In the genomic region with DNA sequence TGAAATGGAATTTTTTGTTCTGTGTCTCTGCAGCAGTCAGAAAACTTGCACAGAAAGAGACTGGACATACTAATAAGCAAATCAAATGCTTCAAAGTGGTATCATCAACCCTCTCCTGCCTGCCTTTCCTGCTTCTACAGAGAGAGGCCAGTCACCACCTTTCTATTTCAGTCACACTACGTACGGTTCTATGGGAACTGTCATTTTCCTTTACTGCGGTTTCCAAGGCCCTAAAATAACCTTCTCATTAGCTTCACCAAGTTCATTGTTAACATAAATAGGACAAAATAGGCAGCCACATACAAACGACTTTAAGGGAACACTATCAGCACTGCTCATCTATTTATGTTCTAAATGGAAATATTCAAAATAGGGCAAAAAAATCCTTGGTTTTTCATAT, we compare ENCODE assay signal across 7 cellular contexts.
A peak's percentile ranks its signal among the peaks of the same experiment; 100 is the strongest.
DNase-seq lines count a peak whose midpoint lies in the region; ATAC-seq, FAIRE-seq and TF ChIP-seq lines count a peak whose summit lies in the region.

No MANE protein-coding gene starts in this region.

- peak overlapping the region; percentile 51 for H3K9ac ChIP-seq in GM12878 (ENCODE audit: control insufficient read depth, insufficient read depth, low read length)

- ATAC-seq in HG02973 (IDR thresholded peaks at IDR 0.05; ENCODE audit: unreplicated experiment) (peak; percentile 53), GM12878 (peak; percentile 87)

- peak overlapping the region; percentile 58 for H3K4me2 ChIP-seq in GM12878 (ENCODE audit: control insufficient read depth, insufficient read depth)

- H3K27ac ChIP-seq in GM12878 (ENCODE audit: control insufficient read depth, insufficient read depth) (peak overlapping the region; percentile 81), sigmoid colon (peak overlapping the region; percentile 50 to 81 (median 74)), stomach (peak overlapping the region in 2 of 5 donors; percentile 8 to 70)

- TF ChIP-seq CTCF in GM12878 (IDR thresholded peaks at IDR 0.05 in 2 of 3, conservative IDR thresholded peaks at IDR 0.05 in 1 of 3; ENCODE audit: control insufficient read depth in 2 of 3, extremely low read depth in 1 of 3, insufficient read depth in 1 of 3, low read depth in 3 of 3, low read length in 3 of 3) (peak; percentile 31 to 57 (median 46); a peak in 5 of 6 replicates), sigmoid colon (IDR thresholded peaks at IDR 0.05) (no peak), stomach (IDR thresholded peaks at IDR 0.05) (no peak)

- H4K20me1 ChIP-seq in GM12878 (ENCODE audit: control insufficient read depth, insufficient read depth), result no peaks in the 10 kb centered on the region

- TF ChIP-seq RAD21 in GM12878 (IDR thresholded peaks at IDR 0.05; ENCODE audit: insufficient read depth, low read depth, low read length), result peak; percentile 61

- no peak for DNase-seq in GM18507 (ENCODE audit: extremely low spot score, insufficient read length, low read depth)
- DNase-seq in GM12878 (ENCODE audit: low read depth, low spot score), result no peak
- DNase-seq in sigmoid colon, result no peak
- no peak for DNase-seq in stomach
- no peak for DNase-seq in NCI-H146 (lab: John Stamatoyannopoulos, UW)
- DNase-seq in NCI-H774 (lab: John Stamatoyannopoulos, UW), result no peak

- SMC1A ChIA-PET in GM12878 (lab: Charles Lee; ENCODE audit: uncharacterized antibody, unreplicated experiment), result interaction anchor here (0.5 to 5.1 kb wide), 21 partner anchors 9 to 1780 kb away, joined by 3 to 53 read pairs (median 9); a partner anchor contains a TSS

- H3K4me1 ChIP-seq in GM12878 (ENCODE audit: control insufficient read depth, insufficient read depth, low read length) (peaks cover 34% of the 10 kb centered on the region), sigmoid colon (peaks cover 0 to 50% (median 41%) of the 10 kb centered on the region in 4 donors), stomach (peaks cover 0 to 22% (median 15%) of the 10 kb centered on the region in 4 donors)

- intact Hi-C loops in GM12878 (cut with micrococcal nuclease; ENCODE audit: unreplicated experiment) (loop anchor here (5.0 kb wide), 2 partner anchors 70 to 85 kb away; a partner anchor contains a TSS), sigmoid colon (cut with DNase I) (no loop called here), stomach (cut with DNase I; ENCODE audit: low total_unique reads) (no loop called here)

- H2AFZ ChIP-seq in GM12878 (ENCODE audit: control insufficient read depth, low read depth, low read length), result peak overlapping the region; percentile 20; the same call in 1 of the 2 replicates

- 0% methylated on average over 4 of the region's 4 CpGs for WGBS in GM12878 (ENCODE audit: insufficient coverage, insufficient replicate concordance, low lambda C conversion rate, missing lambda C conversion rate)
- WGBS in sigmoid colon, 2 donors, result 29 to 30% methylated on average over 4 of the region's 4 CpGs
- 31 to 59% (median 55%) methylated on average over 4 of the region's 4 CpGs for WGBS in stomach, 5 donors

- in situ Hi-C loops in GM12878 (cut with MboI), result no loop called here

- RAD21 ChIA-PET in GM12878 (lab: Charles Lee; ENCODE audit: unreplicated experiment), result interaction anchor here (0.7 to 5.5 kb wide), 20 partner anchors 12 to 187 kb away, joined by 3 to 54 read pairs (median 6); a partner anchor contains a TSS

- POLR2A ChIA-PET in GM12878 (lab: Charles Lee), result interaction anchor here (0.9 to 3.1 kb wide), 9 partner anchors 10 to 69 kb away, joined by 3 to 11 read pairs (median 5); no protein-coding TSS in a partner anchor

- TF ChIP-seq POLR2A in GM12878 (IDR thresholded peaks at IDR 0.05; ENCODE audit: low read depth, low read length) (no peak), sigmoid colon (IDR thresholded peaks at IDR 0.05) (no peak), stomach (IDR thresholded peaks at IDR 0.05) (no peak)

- peak; percentile 85 for FAIRE-seq in GM18507 (lab: Jason Lieb, UNC)
- FAIRE-seq in GM12878 (lab: Jason Lieb, UNC), result no peak

- CTCF ChIA-PET in GM12878 (lab: Yijun Ruan, JAX), result interaction anchor here (0.8 to 4.8 kb wide), 14 partner anchors 8 to 260 kb away, joined by 3 to 34 read pairs (median 5); no protein-coding TSS in a partner anchor

- H3K9me3 ChIP-seq in GM12878 (replicated peaks; ENCODE audit: control insufficient read depth, insufficient read depth, low read length) (no peaks in the 10 kb centered on the region; the same call in 1 of the 3 replicates), sigmoid colon (no peaks in the 10 kb centered on the region), stomach (no peaks in the 10 kb centered on the region)

- H3K36me3 ChIP-seq in GM12878 (ENCODE audit: control insufficient read depth in 2 of 2, insufficient read depth in 2 of 2, low read length in 1 of 2) (no peaks in the 10 kb centered on the region), sigmoid colon (no peaks in the 10 kb centered on the region), stomach (no peaks in the 10 kb centered on the region)

- peaks cover 4% of the 10 kb centered on the region for H3K79me2 ChIP-seq in GM12878 (ENCODE audit: control insufficient read depth, insufficient read depth, low read length)

- BruUV-seq in GM12878 (replicated peaks; lab: Mats Ljungman, UMichigan), result no TSS peak

- H3K4me3 ChIP-seq in GM12878 (0 out of 2 replicates have a peak overlapping the region, but pooled peaks have one; percentile 28), sigmoid colon (no peak overlapping the region), stomach (no peak overlapping the region)

- H3K27me3 ChIP-seq in GM12878 (replicated peaks in 1 of 2; ENCODE audit: control insufficient read depth in 2 of 2, insufficient read depth in 2 of 2, low read length in 1 of 2) (no peaks in the 10 kb centered on the region), sigmoid colon (no peaks in the 10 kb centered on the region), stomach (no peaks in the 10 kb centered on the region)

- TF ChIP-seq EP300 in GM12878 (IDR thresholded peaks at IDR 0.05; ENCODE audit: borderline replicate concordance in 1 of 2, control insufficient read depth in 1 of 2, low read depth in 2 of 2, low read length in 2 of 2), result peak; percentile 53 to 71; a peak in 3 of 4 replicates
- no peak for TF ChIP-seq EP300 in sigmoid colon (IDR thresholded peaks at IDR 0.05)
- no peak for TF ChIP-seq EP300 in stomach (IDR thresholded peaks at IDR 0.05)

TF ChIP-seq in GM12878, 131 proteins besides CTCF, POLR2A, EP300 and RAD21 (continues in another document):
- peak; percentile 41; the same call in 1 of the 2 replicates for TF ChIP-seq DPF2 (IDR thresholded peaks at IDR 0.05)
- TF ChIP-seq, protein P1, sequence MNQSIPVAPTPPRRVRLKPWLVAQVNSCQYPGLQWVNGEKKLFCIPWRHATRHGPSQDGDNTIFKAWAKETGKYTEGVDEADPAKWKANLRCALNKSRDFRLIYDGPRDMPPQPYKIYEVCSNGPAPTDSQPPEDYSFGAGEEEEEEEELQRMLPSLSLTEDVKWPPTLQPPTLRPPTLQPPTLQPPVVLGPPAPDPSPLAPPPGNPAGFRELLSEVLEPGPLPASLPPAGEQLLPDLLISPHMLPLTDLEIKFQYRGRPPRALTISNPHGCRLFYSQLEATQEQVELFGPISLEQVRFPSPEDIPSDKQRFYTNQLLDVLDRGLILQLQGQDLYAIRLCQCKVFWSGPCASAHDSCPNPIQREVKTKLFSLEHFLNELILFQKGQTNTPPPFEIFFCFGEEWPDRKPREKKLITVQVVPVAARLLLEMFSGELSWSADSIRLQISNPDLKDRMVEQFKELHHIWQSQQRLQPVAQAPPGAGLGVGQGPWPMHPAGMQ (IDR thresholded peaks at IDR 0.05; ENCODE audit: borderline replicate concordance), result no peak
- TF ChIP-seq NFIC (IDR thresholded peaks at IDR 0.05; ENCODE audit: low read depth, low read length), result peak; percentile 78; the same call in 1 of the 2 replicates
- peak in 1 of 2 experiments; percentile 67; a peak in 1 of 4 replicates for TF ChIP-seq ETV6 (conservative IDR thresholded peaks at IDR 0.05 in 1 of 2, IDR thresholded peaks at IDR 0.05 in 1 of 2; ENCODE audit: borderline replicate concordance in 1 of 2, low read depth in 1 of 2)
- 0 out of 2 replicates have a peak, but pooled peaks have one; percentile 73 for TF ChIP-seq PAX8 (IDR thresholded peaks at IDR 0.05)
- peak; percentile 93 to 94 for TF ChIP-seq IKZF2 (IDR thresholded peaks at IDR 0.05)
- TF ChIP-seq, protein P2, sequence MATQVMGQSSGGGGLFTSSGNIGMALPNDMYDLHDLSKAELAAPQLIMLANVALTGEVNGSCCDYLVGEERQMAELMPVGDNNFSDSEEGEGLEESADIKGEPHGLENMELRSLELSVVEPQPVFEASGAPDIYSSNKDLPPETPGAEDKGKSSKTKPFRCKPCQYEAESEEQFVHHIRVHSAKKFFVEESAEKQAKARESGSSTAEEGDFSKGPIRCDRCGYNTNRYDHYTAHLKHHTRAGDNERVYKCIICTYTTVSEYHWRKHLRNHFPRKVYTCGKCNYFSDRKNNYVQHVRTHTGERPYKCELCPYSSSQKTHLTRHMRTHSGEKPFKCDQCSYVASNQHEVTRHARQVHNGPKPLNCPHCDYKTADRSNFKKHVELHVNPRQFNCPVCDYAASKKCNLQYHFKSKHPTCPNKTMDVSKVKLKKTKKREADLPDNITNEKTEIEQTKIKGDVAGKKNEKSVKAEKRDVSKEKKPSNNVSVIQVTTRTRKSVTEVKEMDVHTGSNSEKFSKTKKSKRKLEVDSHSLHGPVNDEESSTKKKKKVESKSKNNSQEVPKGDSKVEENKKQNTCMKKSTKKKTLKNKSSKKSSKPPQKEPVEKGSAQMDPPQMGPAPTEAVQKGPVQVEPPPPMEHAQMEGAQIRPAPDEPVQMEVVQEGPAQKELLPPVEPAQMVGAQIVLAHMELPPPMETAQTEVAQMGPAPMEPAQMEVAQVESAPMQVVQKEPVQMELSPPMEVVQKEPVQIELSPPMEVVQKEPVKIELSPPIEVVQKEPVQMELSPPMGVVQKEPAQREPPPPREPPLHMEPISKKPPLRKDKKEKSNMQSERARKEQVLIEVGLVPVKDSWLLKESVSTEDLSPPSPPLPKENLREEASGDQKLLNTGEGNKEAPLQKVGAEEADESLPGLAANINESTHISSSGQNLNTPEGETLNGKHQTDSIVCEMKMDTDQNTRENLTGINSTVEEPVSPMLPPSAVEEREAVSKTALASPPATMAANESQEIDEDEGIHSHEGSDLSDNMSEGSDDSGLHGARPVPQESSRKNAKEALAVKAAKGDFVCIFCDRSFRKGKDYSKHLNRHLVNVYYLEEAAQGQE (IDR thresholded peaks at IDR 0.05; ENCODE audit: low read depth, low read length), result no peak
- TF ChIP-seq NR2C1 (IDR thresholded peaks at IDR 0.05), result no peak

Comparison
In these comparisons a context has a peak if more than half of its experiments do, and no peak if none do; other contexts are left out.
1. CTCF ChIP-seq: peak in GM12878 (3 of 3); none in sigmoid colon (0 of 4) and stomach (0 of 7).